ENCODE assay signal across 1 cellular context in genomic region chr1:234490789-234491479, GRCh38.
TF ChIP-seq lines count a peak whose summit lies in the region.

No MANE protein-coding gene starts in this region.

TF ChIP-seq in K562, 482 proteins besides CTCF, POLR2A, EP300 and RAD21 (continued from another document):
- no peak for TF ChIP-seq SRF (CRISPR knock-in tag; IDR thresholded peaks at IDR 0.05)
TF ChIP-seq in K562: peak in this region for 174.
